Comparison of ENCODE assay signal across 13 cellular contexts in genomic region chr10:80136134-80136571, GRCh38. TPM values are rescaled to one million over a fixed set of nuclear protein-coding genes. Genes with fewer than 3 reads are reported as not detected.
A peak's percentile ranks its signal among the peaks of the same experiment; 100 is the strongest.
DNase-seq lines count a peak whose midpoint lies in the region; ATAC-seq and TF ChIP-seq lines count a peak whose summit lies in the region.
"Had no signal": no experiment of that assay in that cellular context is flagged by ENCODE, and none has a peak within 500 bp of the region (broad histone marks: within the 10 kb centered on the region; RNA-seq: fewer than 3 reads in every experiment).

No MANE protein-coding gene starts in this region.

- H3K4me2 ChIP-seq in OCI-LY7 (ENCODE audit: low read length), result no peak overlapping the region

- H3K27ac Mint-ChIP-seq in activated CD4-positive, alpha-beta T cell treated with anti-CD3 and anti-CD28 coated beads, Interleukin-2, amount 10 ng/mL, durations not matched to agents 24 days and 14 days, result no peak overlapping the region
- H3K27ac Mint-ChIP-seq: activated naive CD4-positive, alpha-beta T cell treated with anti-CD3 and anti-CD28 coated beads, Interleukin-2, amount 50 U/mL, for 72 hours had no signal

- no peak overlapping the region for H2AFZ ChIP-seq in OCI-LY7 (ENCODE audit: low read length)

- TF ChIP-seq CTCF in HEK293 (tag by site-specific recombination; IDR thresholded peaks at IDR 0.05) (no peak), testis (IDR thresholded peaks at IDR 0.05) (no peak), OCI-LY7 (conservative IDR thresholded peaks at IDR 0.05; ENCODE audit: low read length) (no peak)

- H3K36me3 ChIP-seq in HEK293 (ENCODE audit: control insufficient read depth in 2 of 2, insufficient read depth in 1 of 2, low read length in 2 of 2), result no peaks in the 10 kb centered on the region
- H3K36me3 ChIP-seq in testis (ENCODE audit: low read depth, missing control alignments), result no peaks in the 10 kb centered on the region
- H3K36me3 ChIP-seq in OCI-LY7 (ENCODE audit: insufficient read depth, low read length), result no peaks in the 10 kb centered on the region
- H3K36me3 ChIP-seq: neutrophil, WERI-Rb-1 had no signal

- H3K36me3 Mint-ChIP-seq in activated CD4-positive, alpha-beta T cell treated with anti-CD3 and anti-CD28 coated beads, Interleukin-2, amount 10 ng/mL, durations not matched to agents 24 days and 14 days (ENCODE audit: low read depth), result no peaks in the 10 kb centered on the region
- H3K36me3 Mint-ChIP-seq: activated naive CD4-positive, alpha-beta T cell treated with anti-CD3 and anti-CD28 coated beads, Interleukin-2, amount 50 U/mL, for 72 hours had no signal

- H3K27ac ChIP-seq in HEK293 (ENCODE audit: extremely low read depth, low read depth, low read length) (no peak overlapping the region), testis (peak overlapping the region in 1 of 2 donors; percentile 85), OCI-LY7 (ENCODE audit: low read depth, low read length, poor library complexity, severe bottlenecking) (no peak overlapping the region)
- H3K27ac ChIP-seq: neutrophil, WERI-Rb-1 had no signal

- no peaks in the 10 kb centered on the region for H3K79me2 ChIP-seq in OCI-LY7 (ENCODE audit: insufficient read depth, low read depth, low read length)

- H3K4me1 ChIP-seq in HEK293 (ENCODE audit: control insufficient read depth, insufficient read depth, low read length) (no peaks in the 10 kb centered on the region), testis (peaks cover 20% of the 10 kb centered on the region), OCI-LY7 (ENCODE audit: insufficient read depth, low read length, poor library complexity, severe bottlenecking) (no peaks in the 10 kb centered on the region)

- intact Hi-C loops in testis (cut with DNase I; ENCODE audit: low total_unique reads), result loop anchor here (10.0 kb wide), 1 partner anchor 71 kb away; no protein-coding TSS in a partner anchor
- intact Hi-C loops in activated CD4-positive, alpha-beta T cell treated with anti-CD3 and anti-CD28 coated beads, Interleukin-2, amount 10 ng/mL, durations not matched to agents 24 days and 14 days (cut with micrococcal nuclease), result no loop called here
- intact Hi-C loops in OCI-LY7 (cut with micrococcal nuclease; ENCODE audit: unreplicated experiment), result no loop called here

- peaks cover 29% of the 10 kb centered on the region for H3K27me3 Mint-ChIP-seq in activated CD4-positive, alpha-beta T cell treated with anti-CD3 and anti-CD28 coated beads, Interleukin-2, amount 10 ng/mL, durations not matched to agents 24 days and 14 days

- no peak overlapping the region for H3K4me3 Mint-ChIP-seq in activated CD4-positive, alpha-beta T cell treated with anti-CD3 and anti-CD28 coated beads, Interleukin-2, amount 10 ng/mL, durations not matched to agents 24 days and 14 days

- WGBS in testis, 2 donors, result 49 to 55% methylated on average over 6 to 8 of the region's 8 CpGs

- H3K27me3 ChIP-seq in testis, result no peaks in the 10 kb centered on the region

- H3K9me3 ChIP-seq in HEK293 (ENCODE audit: control insufficient read depth, insufficient read depth, low read depth, low read length), result no peaks in the 10 kb centered on the region
- no peaks in the 10 kb centered on the region for H3K9me3 ChIP-seq in testis
- no peaks in the 10 kb centered on the region for H3K9me3 ChIP-seq in OCI-LY7 (ENCODE audit: low read length)
- H3K9me3 ChIP-seq: neutrophil had no signal

- H4K20me1 ChIP-seq in OCI-LY7 (ENCODE audit: insufficient read depth, low read length), result no peaks in the 10 kb centered on the region

- POLR2A ChIA-PET in HEK293 (lab: Yijun Ruan, JAX) (no interaction called here), OCI-LY7 (lab: Charles Lee) (no interaction called here)

- no peak for TF ChIP-seq POLR2A in testis (IDR thresholded peaks at IDR 0.05)

- ATAC-seq in GM19452 (IDR thresholded peaks at IDR 0.05; ENCODE audit: unreplicated experiment), result no peak

- peaks cover 3% of the 10 kb centered on the region for H3K4me1 Mint-ChIP-seq in activated CD4-positive, alpha-beta T cell treated with anti-CD3 and anti-CD28 coated beads, Interleukin-2, amount 10 ng/mL, durations not matched to agents 24 days and 14 days

- H3K4me3 ChIP-seq in HEK293 (ENCODE audit: low read depth, low read length) (no peak overlapping the region), testis (no peak overlapping the region), OCI-LY7 (ENCODE audit: low read depth, low read length, poor library complexity, severe bottlenecking) (no peak overlapping the region)

- CTCF ChIA-PET in HEK293 (lab: Yijun Ruan, JAX), result interaction anchor here (1.0 kb wide), 1 partner anchor 121 kb away, joined by 3 read pairs; no protein-coding TSS in a partner anchor
- CTCF ChIA-PET in OCI-LY7 (lab: Charles Lee; ENCODE audit: unreplicated experiment), result no interaction called here

- H3K9me2 ChIP-seq in OCI-LY7 (ENCODE audit: insufficient read depth, low read length), result no peaks in the 10 kb centered on the region

- no TSS peak for BruUV-seq in OCI-LY7 (replicated peaks; lab: Mats Ljungman, UMichigan)

- H3K9me3 Mint-ChIP-seq in activated CD4-positive, alpha-beta T cell treated with anti-CD3 and anti-CD28 coated beads, Interleukin-2, amount 10 ng/mL, durations not matched to agents 24 days and 14 days, result no peaks in the 10 kb centered on the region
- H3K9me3 Mint-ChIP-seq: activated naive CD4-positive, alpha-beta T cell treated with anti-CD3 and anti-CD28 coated beads, Interleukin-2, amount 50 U/mL, for 72 hours had no signal

- DNase-seq in brain pericyte (ENCODE audit: low read depth, low spot score) (peak; percentile 96), iris pigment epithelial cell (ENCODE audit: low read depth) (peak; percentile 60), testis (peak; percentile 75), OCI-LY7 (ENCODE audit: low spot score) (no peak), NCI-H2081 treated with DMSO at 0.1 percent for 48 hours (lab: John Stamatoyannopoulos, UW) (no peak)
- DNase-seq in activated CD4-positive, alpha-beta T cell treated with anti-CD3 and anti-CD28 coated beads, Interleukin-2, amount 10 ng/mL, durations not matched to agents 24 days and 14 days, result no peak
- DNase-seq: DMS79, KG1, WERI-Rb-1 had no signal

TF ChIP-seq in HEK293, 187 proteins besides CTCF, POLR2A, EP300 and RAD21 (continues in another document):
- TF ChIP-seq ZNF48 (tag by site-specific recombination; IDR thresholded peaks at IDR 0.05), result no peak
- no peak for TF ChIP-seq ZNF626 (tag by site-specific recombination; IDR thresholded peaks at IDR 0.05)
- peak; percentile 79 for TF ChIP-seq GLIS1 (tag by site-specific recombination; IDR thresholded peaks at IDR 0.05)
- no peak for TF ChIP-seq ZNF639 (tag by site-specific recombination; IDR thresholded peaks at IDR 0.05)
- 0 out of 2 replicates have a peak, but pooled peaks have one; percentile 8 for TF ChIP-seq ZNF580 (tag by site-specific recombination; IDR thresholded peaks at IDR 0.05)
- TF ChIP-seq ZIC2 (tag by site-specific recombination; IDR thresholded peaks at IDR 0.05), result peak; percentile 61
- TF ChIP-seq PRDM10 (tag by site-specific recombination; IDR thresholded peaks at IDR 0.05), result peak; percentile 27; the same call in 1 of the 2 replicates

RNA-seq across cellular contexts. Expression of gene PLAC9, which starts 3.6 kb away (rescaled TPM):
- total RNA-seq in testis (10 to 100 TPM; 13.1 to 20.7 TPM), OCI-LY7 (2022) (not detected in 2 replicates)
- polyA plus RNA-seq in testis (ENCODE audit: insufficient read depth, low read depth, low replicate concordance), result 47.0 TPM
- total RNA-seq in activated CD4-positive, alpha-beta T cell treated with anti-CD3 and anti-CD28 coated beads, Interleukin-2, amount 10 ng/mL, durations not matched to agents 24 days and 14 days, result not detected in 2 replicates
- total RNA-seq in OCI-LY7 (2014; rRNA removed; shearing (Covaris generic)), result not detected in 2 replicates
- total RNA-seq: activated naive CD4-positive, alpha-beta T cell treated with anti-CD3 and anti-CD28 coated beads, Interleukin-2, amount 50 U/mL, for 72 hours had no signal

RNA-seq across cellular contexts. Expression of gene TMEM254, which starts 57.7 kb away (rescaled TPM):
- 10 to 100 TPM; 51.5 to 53.0 TPM for total RNA-seq in testis
- polyA plus RNA-seq in testis (ENCODE audit: insufficient read depth, low read depth, low replicate concordance), result 69.6 TPM
- total RNA-seq in activated CD4-positive, alpha-beta T cell treated with anti-CD3 and anti-CD28 coated beads, Interleukin-2, amount 10 ng/mL, durations not matched to agents 24 days and 14 days, result 13.1 and 14.8 TPM in 2 replicates
- not detected in 2 replicates for total RNA-seq in OCI-LY7 (2014; rRNA removed; shearing (Covaris generic))
- not detected in 2 replicates for total RNA-seq in OCI-LY7 (2022)

Comparison
In these comparisons a context has a peak if more than half of its experiments do, and no peak if none do; other contexts are left out.
1. DNase-seq: peak in brain pericyte (single experiment), iris pigment epithelial cell (single experiment) and testis (single experiment); none in activated CD4-positive, alpha-beta T cell treated with anti-CD3 and anti-CD28 coated beads, Interleukin-2, amount 10 ng/mL, durations not matched to agents 24 days and 14 days (single experiment), OCI-LY7 (single experiment) and NCI-H2081 treated with DMSO at 0.1 percent for 48 hours (single experiment).
2. RNA of gene PLAC9, which starts 3.6 kb away (total RNA-seq): 13.1 to 20.7 TPM in testis; not detected in activated CD4-positive, alpha-beta T cell treated with anti-CD3 and anti-CD28 coated beads, Interleukin-2, amount 10 ng/mL, durations not matched to agents 24 days and 14 days and not detected in OCI-LY7; every median in the first group is over 10 times any median in the second.
3. RNA of gene TMEM254, which starts 57.7 kb away (total RNA-seq): 51.5 to 53.0 TPM in testis and 13.1 to 14.8 TPM in activated CD4-positive, alpha-beta T cell treated with anti-CD3 and anti-CD28 coated beads, Interleukin-2, amount 10 ng/mL, durations not matched to agents 24 days and 14 days; not detected in OCI-LY7; every median in the first group is over 10 times any median in the second.